In the genomic region with DNA sequence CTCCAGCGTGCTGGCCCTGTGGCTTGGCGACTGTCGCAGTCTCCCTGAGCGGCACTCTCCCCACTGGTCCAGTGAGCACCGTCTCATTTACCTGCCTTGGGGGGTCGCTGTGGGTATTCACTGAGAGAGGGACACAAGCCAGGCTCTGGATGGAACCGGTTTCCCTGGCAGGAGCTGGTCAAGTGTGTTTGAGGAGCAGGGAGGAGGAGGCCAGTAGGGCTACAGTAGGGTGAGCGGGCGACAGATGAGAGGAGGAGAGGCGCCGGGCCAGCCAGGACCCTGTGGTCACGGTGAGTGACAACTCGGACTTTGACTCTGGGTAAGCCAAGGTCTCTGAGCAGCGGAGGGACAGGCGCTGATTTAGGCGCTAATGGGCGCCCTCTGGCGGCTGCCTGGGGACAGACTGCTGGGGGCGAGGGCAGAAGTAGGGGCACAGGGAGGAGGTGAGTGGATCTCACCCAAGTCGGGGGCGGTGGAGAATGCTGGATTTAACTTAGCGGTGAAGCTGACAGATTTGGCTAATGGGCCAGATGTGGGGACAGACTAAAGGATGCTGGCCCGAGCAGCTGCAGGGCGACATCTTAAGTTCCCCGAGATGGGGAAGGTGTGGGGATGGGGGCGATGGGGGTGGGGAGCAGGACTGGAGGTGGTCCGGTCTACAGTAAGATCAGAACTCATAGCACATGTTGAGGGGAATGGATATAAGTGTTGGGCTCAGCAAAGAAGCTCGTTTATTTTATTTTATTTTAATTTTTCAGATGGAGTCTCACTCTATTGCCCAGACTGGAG, we compare ENCODE assay signal across 1 cellular context.
TF ChIP-seq lines count a peak whose summit lies in the region.

No MANE protein-coding gene starts in this region.

TF ChIP-seq in HepG2, 621 proteins besides CTCF, POLR2A, EP300 and RAD21 (continued from another document):
- TF ChIP-seq TBX2 (CRISPR knock-in tag; IDR thresholded peaks at IDR 0.05; ENCODE audit: borderline replicate concordance) (peak; percentile 74), KLF11 (CRISPR knock-in tag; IDR thresholded peaks at IDR 0.05) (peak; percentile 51; the same call in 1 of the 2 replicates), ZNF598 (CRISPR knock-in tag; IDR thresholded peaks at IDR 0.05; ENCODE audit: borderline replicate concordance) (peak; percentile 81; the same call in 1 of the 2 replicates), NFRKB (IDR thresholded peaks at IDR 0.05) (no peak), KLF13 (CRISPR knock-in tag; IDR thresholded peaks at IDR 0.05) (no peak), GABPA (IDR thresholded peaks at IDR 0.05; ENCODE audit: low read depth, low read length) (no peak), GABPA (CRISPR knock-in tag; IDR thresholded peaks at IDR 0.05; ENCODE audit: low read depth) (0 out of 2 replicates have a peak, but pooled peaks have one; percentile 41), CBX5 (CRISPR knock-in tag; IDR thresholded peaks at IDR 0.05; ENCODE audit: borderline replicate concordance) (no peak; the same call in 1 of the 2 replicates), NFE2 (CRISPR knock-in tag; IDR thresholded peaks at IDR 0.05) (no peak), ELF3 (CRISPR knock-in tag; IDR thresholded peaks at IDR 0.05) (peak; percentile 39; the same call in 1 of the 2 replicates), ZNF207 (IDR thresholded peaks at IDR 0.05; ENCODE audit: borderline replicate concordance) (no peak), SIX1 (CRISPR knock-in tag; IDR thresholded peaks at IDR 0.05; ENCODE audit: borderline replicate concordance) (no peak), U2AF2 (IDR thresholded peaks at IDR 0.05; ENCODE audit: low read depth, low read length) (no peak), ZNF589 (CRISPR knock-in tag; conservative IDR thresholded peaks at IDR 0.05) (peak; percentile 59; the same call in 1 of the 2 replicates), ZSCAN21 (CRISPR knock-in tag; IDR thresholded peaks at IDR 0.05; ENCODE audit: borderline replicate concordance) (peak; percentile 69; the same call in 1 of the 2 replicates), NFIB (CRISPR knock-in tag; IDR thresholded peaks at IDR 0.05; ENCODE audit: borderline replicate concordance) (no peak), CBFB (CRISPR knock-in tag; IDR thresholded peaks at IDR 0.05) (peak; percentile 88), ZKSCAN5 (CRISPR knock-in tag; IDR thresholded peaks at IDR 0.05) (0 out of 2 replicates have a peak, but pooled peaks have one; percentile 26), LCORL (IDR thresholded peaks at IDR 0.05) (no peak), LCORL (CRISPR knock-in tag; IDR thresholded peaks at IDR 0.05) (peak; percentile 75), ZNF883 (CRISPR knock-in tag; IDR thresholded peaks at IDR 0.05; ENCODE audit: not compliant biosample characterization) (peak; percentile 26), TMF1 (CRISPR knock-in tag; IDR thresholded peaks at IDR 0.05; ENCODE audit: low read depth) (no peak), ZNF101 (CRISPR knock-in tag; IDR thresholded peaks at IDR 0.05; ENCODE audit: borderline replicate concordance, low read depth) (no peak), ZNF10 (CRISPR knock-in tag; IDR thresholded peaks at IDR 0.05; ENCODE audit: borderline replicate concordance, low read depth) (no peak), MIER3 (CRISPR knock-in tag; IDR thresholded peaks at IDR 0.05; ENCODE audit: borderline replicate concordance) (peak; percentile 79; the same call in 1 of the 2 replicates), TRIM24 (CRISPR knock-in tag; IDR thresholded peaks at IDR 0.05) (no peak), PRMT3 (CRISPR knock-in tag; IDR thresholded peaks at IDR 0.05; ENCODE audit: borderline replicate concordance, low read depth) (no peak)
- TF ChIP-seq, protein P1, sequence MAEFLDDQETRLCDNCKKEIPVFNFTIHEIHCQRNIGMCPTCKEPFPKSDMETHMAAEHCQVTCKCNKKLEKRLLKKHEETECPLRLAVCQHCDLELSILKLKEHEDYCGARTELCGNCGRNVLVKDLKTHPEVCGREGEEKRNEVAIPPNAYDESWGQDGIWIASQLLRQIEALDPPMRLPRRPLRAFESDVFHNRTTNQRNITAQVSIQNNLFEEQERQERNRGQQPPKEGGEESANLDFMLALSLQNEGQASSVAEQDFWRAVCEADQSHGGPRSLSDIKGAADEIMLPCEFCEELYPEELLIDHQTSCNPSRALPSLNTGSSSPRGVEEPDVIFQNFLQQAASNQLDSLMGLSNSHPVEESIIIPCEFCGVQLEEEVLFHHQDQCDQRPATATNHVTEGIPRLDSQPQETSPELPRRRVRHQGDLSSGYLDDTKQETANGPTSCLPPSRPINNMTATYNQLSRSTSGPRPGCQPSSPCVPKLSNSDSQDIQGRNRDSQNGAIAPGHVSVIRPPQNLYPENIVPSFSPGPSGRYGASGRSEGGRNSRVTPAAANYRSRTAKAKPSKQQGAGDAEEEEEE (CRISPR knock-in tag; IDR thresholded peaks at IDR 0.05; ENCODE audit: borderline replicate concordance), result no peak
- TF ChIP-seq, protein P2, sequence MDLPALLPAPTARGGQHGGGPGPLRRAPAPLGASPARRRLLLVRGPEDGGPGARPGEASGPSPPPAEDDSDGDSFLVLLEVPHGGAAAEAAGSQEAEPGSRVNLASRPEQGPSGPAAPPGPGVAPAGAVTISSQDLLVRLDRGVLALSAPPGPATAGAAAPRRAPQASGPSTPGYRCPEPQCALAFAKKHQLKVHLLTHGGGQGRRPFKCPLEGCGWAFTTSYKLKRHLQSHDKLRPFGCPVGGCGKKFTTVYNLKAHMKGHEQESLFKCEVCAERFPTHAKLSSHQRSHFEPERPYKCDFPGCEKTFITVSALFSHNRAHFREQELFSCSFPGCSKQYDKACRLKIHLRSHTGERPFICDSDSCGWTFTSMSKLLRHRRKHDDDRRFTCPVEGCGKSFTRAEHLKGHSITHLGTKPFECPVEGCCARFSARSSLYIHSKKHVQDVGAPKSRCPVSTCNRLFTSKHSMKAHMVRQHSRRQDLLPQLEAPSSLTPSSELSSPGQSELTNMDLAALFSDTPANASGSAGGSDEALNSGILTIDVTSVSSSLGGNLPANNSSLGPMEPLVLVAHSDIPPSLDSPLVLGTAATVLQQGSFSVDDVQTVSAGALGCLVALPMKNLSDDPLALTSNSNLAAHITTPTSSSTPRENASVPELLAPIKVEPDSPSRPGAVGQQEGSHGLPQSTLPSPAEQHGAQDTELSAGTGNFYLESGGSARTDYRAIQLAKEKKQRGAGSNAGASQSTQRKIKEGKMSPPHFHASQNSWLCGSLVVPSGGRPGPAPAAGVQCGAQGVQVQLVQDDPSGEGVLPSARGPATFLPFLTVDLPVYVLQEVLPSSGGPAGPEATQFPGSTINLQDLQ (CRISPR knock-in tag; IDR thresholded peaks at IDR 0.05), result no peak
- TF ChIP-seq, protein P3, sequence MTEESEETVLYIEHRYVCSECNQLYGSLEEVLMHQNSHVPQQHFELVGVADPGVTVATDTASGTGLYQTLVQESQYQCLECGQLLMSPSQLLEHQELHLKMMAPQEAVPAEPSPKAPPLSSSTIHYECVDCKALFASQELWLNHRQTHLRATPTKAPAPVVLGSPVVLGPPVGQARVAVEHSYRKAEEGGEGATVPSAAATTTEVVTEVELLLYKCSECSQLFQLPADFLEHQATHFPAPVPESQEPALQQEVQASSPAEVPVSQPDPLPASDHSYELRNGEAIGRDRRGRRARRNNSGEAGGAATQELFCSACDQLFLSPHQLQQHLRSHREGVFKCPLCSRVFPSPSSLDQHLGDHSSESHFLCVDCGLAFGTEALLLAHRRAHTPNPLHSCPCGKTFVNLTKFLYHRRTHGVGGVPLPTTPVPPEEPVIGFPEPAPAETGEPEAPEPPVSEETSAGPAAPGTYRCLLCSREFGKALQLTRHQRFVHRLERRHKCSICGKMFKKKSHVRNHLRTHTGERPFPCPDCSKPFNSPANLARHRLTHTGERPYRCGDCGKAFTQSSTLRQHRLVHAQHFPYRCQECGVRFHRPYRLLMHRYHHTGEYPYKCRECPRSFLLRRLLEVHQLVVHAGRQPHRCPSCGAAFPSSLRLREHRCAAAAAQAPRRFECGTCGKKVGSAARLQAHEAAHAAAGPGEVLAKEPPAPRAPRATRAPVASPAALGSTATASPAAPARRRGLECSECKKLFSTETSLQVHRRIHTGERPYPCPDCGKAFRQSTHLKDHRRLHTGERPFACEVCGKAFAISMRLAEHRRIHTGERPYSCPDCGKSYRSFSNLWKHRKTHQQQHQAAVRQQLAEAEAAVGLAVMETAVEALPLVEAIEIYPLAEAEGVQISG (CRISPR knock-in tag; IDR thresholded peaks at IDR 0.05), result peak; percentile 73; the same call in 1 of the 2 replicates
- TF ChIP-seq, protein P4, sequence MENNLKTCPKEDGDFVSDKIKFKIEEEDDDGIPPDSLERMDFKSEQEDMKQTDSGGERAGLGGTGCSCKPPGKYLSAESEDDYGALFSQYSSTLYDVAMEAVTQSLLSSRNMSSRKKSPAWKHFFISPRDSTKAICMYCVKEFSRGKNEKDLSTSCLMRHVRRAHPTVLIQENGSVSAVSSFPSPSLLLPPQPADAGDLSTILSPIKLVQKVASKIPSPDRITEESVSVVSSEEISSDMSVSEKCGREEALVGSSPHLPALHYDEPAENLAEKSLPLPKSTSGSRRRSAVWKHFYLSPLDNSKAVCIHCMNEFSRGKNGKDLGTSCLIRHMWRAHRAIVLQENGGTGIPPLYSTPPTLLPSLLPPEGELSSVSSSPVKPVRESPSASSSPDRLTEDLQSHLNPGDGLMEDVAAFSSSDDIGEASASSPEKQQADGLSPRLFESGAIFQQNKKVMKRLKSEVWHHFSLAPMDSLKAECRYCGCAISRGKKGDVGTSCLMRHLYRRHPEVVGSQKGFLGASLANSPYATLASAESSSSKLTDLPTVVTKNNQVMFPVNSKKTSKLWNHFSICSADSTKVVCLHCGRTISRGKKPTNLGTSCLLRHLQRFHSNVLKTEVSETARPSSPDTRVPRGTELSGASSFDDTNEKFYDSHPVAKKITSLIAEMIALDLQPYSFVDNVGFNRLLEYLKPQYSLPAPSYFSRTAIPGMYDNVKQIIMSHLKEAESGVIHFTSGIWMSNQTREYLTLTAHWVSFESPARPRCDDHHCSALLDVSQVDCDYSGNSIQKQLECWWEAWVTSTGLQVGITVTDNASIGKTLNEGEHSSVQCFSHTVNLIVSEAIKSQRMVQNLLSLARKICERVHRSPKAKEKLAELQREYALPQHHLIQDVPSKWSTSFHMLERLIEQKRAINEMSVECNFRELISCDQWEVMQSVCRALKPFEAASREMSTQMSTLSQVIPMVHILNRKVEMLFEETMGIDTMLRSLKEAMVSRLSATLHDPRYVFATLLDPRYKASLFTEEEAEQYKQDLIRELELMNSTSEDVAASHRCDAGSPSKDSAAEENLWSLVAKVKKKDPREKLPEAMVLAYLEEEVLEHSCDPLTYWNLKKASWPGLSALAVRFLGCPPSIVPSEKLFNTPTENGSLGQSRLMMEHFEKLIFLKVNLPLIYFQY (CRISPR knock-in tag; IDR thresholded peaks at IDR 0.05; ENCODE audit: borderline replicate concordance), result peak; percentile 79; the same call in 1 of the 2 replicates
